ENCODE assay signal across 14 cellular contexts in genomic region chr6:4913705-4914411, GRCh38.
A peak's percentile ranks its signal among the peaks of the same experiment; 100 is the strongest.
DNase-seq lines count a peak whose midpoint lies in the region; ATAC-seq and TF ChIP-seq lines count a peak whose summit lies in the region.
"Had no signal": no experiment of that assay in that cellular context is flagged by ENCODE, and none has a peak within 500 bp of the region (broad histone marks: within the 10 kb centered on the region; RNA-seq: fewer than 3 reads in every experiment).

No MANE protein-coding gene starts in this region.

- H3K27ac ChIP-seq in breast epithelium (peak overlapping the region in 1 of 2 donors; percentile 27), mesendoderm (ENCODE audit: low read depth, low read length) (no peak overlapping the region), subcutaneous abdominal adipose tissue (ENCODE audit: low read depth, low read length) (peak overlapping the region; percentile 11)

- H3K4me2 ChIP-seq in mesendoderm (ENCODE audit: low read length): no peak overlapping the region

- POLR2A ChIA-PET in MCF 10A (lab: Yijun Ruan, JAX): no interaction called here

- H4K5ac ChIP-seq in mesendoderm (ENCODE audit: low read length): no peak overlapping the region

- CTCF ChIA-PET in MCF 10A (lab: Yijun Ruan, JAX): interaction anchor here (0.7 kb wide), 1 partner anchor 438 kb away, joined by 4 read pairs; no protein-coding TSS in a partner anchor

- H3K27me3 ChIP-seq in breast epithelium (no peaks in the 10 kb centered on the region), mesendoderm (ENCODE audit: insufficient read depth, low read length, poor library complexity) (no peaks in the 10 kb centered on the region), subcutaneous abdominal adipose tissue (ENCODE audit: control insufficient read depth in 5 of 5, insufficient read depth in 4 of 5, low read length in 5 of 5) (no peaks in the 10 kb centered on the region)

- no peak overlapping the region for H3K4me3 Mint-ChIP-seq in MCF 10A (ENCODE audit: unreplicated experiment)
- H3K4me3 Mint-ChIP-seq in central memory CD8-positive, alpha-beta T cell: peak overlapping the region; percentile 21
- H3K4me3 Mint-ChIP-seq: activated CD4-positive, alpha-beta T cell treated with anti-CD3 and anti-CD28 coated beads for 36 hours had no signal

- no peak overlapping the region for H3K18ac ChIP-seq in mesendoderm (ENCODE audit: low read length)

- H3K36me3 ChIP-seq in breast epithelium (no peaks in the 10 kb centered on the region), mesendoderm (ENCODE audit: control insufficient read depth, insufficient read depth, low read length) (no peaks in the 10 kb centered on the region), subcutaneous abdominal adipose tissue (ENCODE audit: control insufficient read depth in 5 of 5, insufficient read depth in 5 of 5, low read length in 5 of 5) (peaks cover 0 to 16% (median 7%) of the 10 kb centered on the region in 5 donors)

- H3K36me3 Mint-ChIP-seq in MCF 10A (ENCODE audit: insufficient read depth, unreplicated experiment): peaks cover 22% of the 10 kb centered on the region
- peaks cover 2% of the 10 kb centered on the region for H3K36me3 Mint-ChIP-seq in central memory CD8-positive, alpha-beta T cell (ENCODE audit: insufficient read depth)

- no peak overlapping the region for H3K4ac ChIP-seq in mesendoderm (ENCODE audit: low read depth, low read length)

- H3K23ac ChIP-seq in mesendoderm (ENCODE audit: low read length): peak overlapping the region; percentile 29

- no peak overlapping the region for H2BK120ac ChIP-seq in mesendoderm (ENCODE audit: low read depth, low read length)

- TF ChIP-seq CTCF in MCF 10A (IDR thresholded peaks at IDR 0.05; ENCODE audit: unreplicated experiment) (no peak), breast epithelium (IDR thresholded peaks at IDR 0.05) (no peak)

- no peak overlapping the region for H3K9ac ChIP-seq in mesendoderm (ENCODE audit: low read length)
- peak overlapping the region in 1 of 5 donors; percentile 13 for H3K9ac ChIP-seq in subcutaneous abdominal adipose tissue (ENCODE audit: low read length in 5 of 5)

- H3K79me1 ChIP-seq in mesendoderm (ENCODE audit: low read length): peaks cover 31% of the 10 kb centered on the region

- no peak for ATAC-seq in central memory CD8-positive, alpha-beta T cell (replicated peaks; ENCODE audit: extremely low read depth, poor library complexity, severe bottlenecking)
- no peak for ATAC-seq in HG03108 (IDR thresholded peaks at IDR 0.05; ENCODE audit: unreplicated experiment)

- H3K56ac ChIP-seq in mesendoderm (ENCODE audit: low read length): peak overlapping the region; percentile 27

- no peak overlapping the region for H4K8ac ChIP-seq in mesendoderm (ENCODE audit: low read depth, low read length)

- peaks cover 10% of the 10 kb centered on the region for H3K4me1 Mint-ChIP-seq in MCF 10A (ENCODE audit: insufficient read depth, unreplicated experiment)
- peaks cover 59% of the 10 kb centered on the region for H3K4me1 Mint-ChIP-seq in central memory CD8-positive, alpha-beta T cell

- H3K79me2 ChIP-seq in mesendoderm (ENCODE audit: control insufficient read depth, insufficient read depth, low read length): peaks cover 40% of the 10 kb centered on the region

- H3K27me3 Mint-ChIP-seq in MCF 10A (ENCODE audit: insufficient read depth, unreplicated experiment): no peaks in the 10 kb centered on the region
- no peaks in the 10 kb centered on the region for H3K27me3 Mint-ChIP-seq in central memory CD8-positive, alpha-beta T cell
- H3K27me3 Mint-ChIP-seq: activated CD4-positive, alpha-beta T cell treated with anti-CD3 and anti-CD28 coated beads for 36 hours; naive B cell had no signal

- no peak overlapping the region for H3K27ac Mint-ChIP-seq in MCF 10A (ENCODE audit: low read depth, unreplicated experiment)
- peak overlapping the region; percentile 63 for H3K27ac Mint-ChIP-seq in central memory CD8-positive, alpha-beta T cell (ENCODE audit: low read depth)
- H3K27ac Mint-ChIP-seq: activated CD4-positive, alpha-beta T cell treated with anti-CD3 and anti-CD28 coated beads for 36 hours had no signal

- no peak overlapping the region for H2BK15ac ChIP-seq in mesendoderm (replicated peaks; ENCODE audit: low read depth)

- H3K9me3 Mint-ChIP-seq in MCF 10A (ENCODE audit: unreplicated experiment): no peaks in the 10 kb centered on the region
- no peaks in the 10 kb centered on the region for H3K9me3 Mint-ChIP-seq in central memory CD8-positive, alpha-beta T cell

- H2AK5ac ChIP-seq in mesendoderm (ENCODE audit: low read length): no peak overlapping the region

- no TSS peak for BruUV-seq in MCF 10A (replicated peaks; lab: Mats Ljungman, UMichigan)

- H3K4me3 ChIP-seq in breast epithelium: no peak overlapping the region
- no peak overlapping the region for H3K4me3 ChIP-seq in mesendoderm (ENCODE audit: low read length)
- H3K4me3 ChIP-seq in subcutaneous abdominal adipose tissue (ENCODE audit: low read depth in 1 of 5, low read length in 5 of 5): peak overlapping the region in 1 of 5 donors; percentile 4

- no peak overlapping the region for H2BK5ac ChIP-seq in mesendoderm (ENCODE audit: low read length)

- intact Hi-C loops in MCF 10A (cut with micrococcal nuclease) (no loop called here), breast epithelium (cut with DNase I; ENCODE audit: low total_unique reads) (no loop called here)

- no peak for TF ChIP-seq POLR2A in breast epithelium (IDR thresholded peaks at IDR 0.05)

- WGBS in mesendoderm (ENCODE audit: extremely low coverage, insufficient coverage, low lambda C conversion rate): no CpG with 5 or more reads among the region's 10 CpGs

- peak; percentile 53 for DNase-seq in MCF 10A (ENCODE audit: unreplicated experiment)
- DNase-seq in breast epithelium (ENCODE audit: low spot score in 2 of 2): no peak
- no peak for DNase-seq in central memory CD8-positive, alpha-beta T cell (ENCODE audit: low spot score in 2 of 2)
- no peak for DNase-seq in mesendoderm
- no peak for DNase-seq in medulla oblongata (ENCODE audit: extremely low spot score)
- DNase-seq in epidermal melanocyte (ENCODE audit: insufficient read length, low spot score): no peak
- DNase-seq: activated CD4-positive, alpha-beta T cell treated with anti-CD3 and anti-CD28 coated beads for 36 hours; activated naive CD4-positive, alpha-beta T cell treated with anti-CD3 and anti-CD28 coated beads, Interleukin-2, amount 50 U/mL, for 16 hours; naive B cell; NCI-H1436 treated with DMSO at 0.1 percent for 48 hours; stimulated activated CD4-positive, alpha-beta T cell treated with anti-CD3 and anti-CD28 coated beads, Interleukin-2, amount 100 ng/mL, for 24 hours; SW 1271 had no signal

- no peaks in the 10 kb centered on the region for H3K4me1 ChIP-seq in breast epithelium
- H3K4me1 ChIP-seq in mesendoderm (ENCODE audit: control insufficient read depth, low read depth, low read length): peaks cover 13% of the 10 kb centered on the region
- peaks cover 0 to 27% (median 12%) of the 10 kb centered on the region in 5 donors for H3K4me1 ChIP-seq in subcutaneous abdominal adipose tissue (ENCODE audit: control insufficient read depth in 5 of 5, insufficient read depth in 5 of 5, low read length in 5 of 5)

- H3K9me3 ChIP-seq in breast epithelium (no peaks in the 10 kb centered on the region), subcutaneous abdominal adipose tissue (ENCODE audit: control insufficient read depth in 5 of 5, low read length in 5 of 5) (no peaks in the 10 kb centered on the region)
